Comparison of ENCODE assay signal across 15 cellular contexts in genomic region chr22:45644714-45645113, GRCh38. TPM values are rescaled to one million over a fixed set of nuclear protein-coding genes. Genes with fewer than 3 reads are reported as not detected.
A peak's percentile ranks its signal among the peaks of the same experiment; 100 is the strongest.
DNase-seq lines count a peak whose midpoint lies in the region; ATAC-seq and TF ChIP-seq lines count a peak whose summit lies in the region.
"Had no signal": no experiment of that assay in that cellular context is flagged by ENCODE, and none has a peak within 500 bp of the region (broad histone marks: within the 10 kb centered on the region; RNA-seq: fewer than 3 reads in every experiment).

No MANE protein-coding gene starts in this region.

- H3K27ac ChIP-seq in BLaER1 (no peak overlapping the region), OCI-LY1 (ENCODE audit: low read depth, low read length, poor library complexity, severe bottlenecking) (no peak overlapping the region), right atrium auricular region (no peak overlapping the region)
- H3K27ac ChIP-seq: KMS-11 had no signal

- no peaks in the 10 kb centered on the region for H3F3A ChIP-seq in OCI-LY1 (ENCODE audit: insufficient read depth, low read length)

- H3K27me3 ChIP-seq in BLaER1 (no peaks in the 10 kb centered on the region), OCI-LY1 (ENCODE audit: insufficient read depth, low read length) (no peaks in the 10 kb centered on the region), right atrium auricular region (no peaks in the 10 kb centered on the region)

- no peak for DNase-seq in endothelial cell (ENCODE audit: low spot score)
- no peak for DNase-seq in stimulated activated effector memory CD8-positive, alpha-beta T cell treated with anti-CD3 and anti-CD28 coated beads, Interleukin-12 subunit alpha, Interleukin-12 subunit beta, amount 100 ng/mL, for 72 hours (ENCODE audit: low spot score in 2 of 2)
- no peak for DNase-seq in right atrium auricular region (ENCODE audit: low spot score)
- DNase-seq in pons (ENCODE audit: low spot score): no peak
- DNase-seq in NCI-H2081 (lab: John Stamatoyannopoulos, UW): no peak
- DNase-seq: CD8-positive, alpha-beta memory T cell; DMS79; MV-4-11; NCI-H1417; NCI-H187; NCI-H226; NCI-H524 treated with DMSO at 0.1 percent for 48 hours had no signal

- H3K4me2 ChIP-seq in BLaER1 (peak overlapping the region; percentile 91), OCI-LY1 (ENCODE audit: low read length) (peak overlapping the region; percentile 90)

- no peaks in the 10 kb centered on the region for H3K4me1 Mint-ChIP-seq in endothelial cell (ENCODE audit: unreplicated experiment)
- H3K4me1 Mint-ChIP-seq in stimulated activated effector memory CD8-positive, alpha-beta T cell treated with anti-CD3 and anti-CD28 coated beads, Interleukin-12 subunit alpha, Interleukin-12 subunit beta, amount 100 ng/mL, for 72 hours: peaks cover 54% of the 10 kb centered on the region

- H3K36me3 ChIP-seq in BLaER1 (no peaks in the 10 kb centered on the region), OCI-LY1 (ENCODE audit: insufficient read depth, low read length) (peaks cover 4% of the 10 kb centered on the region; the same call in 1 of the 2 replicates), right atrium auricular region (no peaks in the 10 kb centered on the region)

- H3K36me3 Mint-ChIP-seq in endothelial cell (ENCODE audit: low read depth, unreplicated experiment): no peaks in the 10 kb centered on the region
- H3K36me3 Mint-ChIP-seq in stimulated activated effector memory CD8-positive, alpha-beta T cell treated with anti-CD3 and anti-CD28 coated beads, Interleukin-12 subunit alpha, Interleukin-12 subunit beta, amount 100 ng/mL, for 72 hours: peaks cover 3% of the 10 kb centered on the region
- H3K36me3 Mint-ChIP-seq: CD8-positive, alpha-beta memory T cell had no signal

- TF ChIP-seq CTCF in OCI-LY1 (IDR thresholded peaks at IDR 0.05; ENCODE audit: low read length): no peak
- no peak for TF ChIP-seq CTCF in endothelial cell (IDR thresholded peaks at IDR 0.05; ENCODE audit: unreplicated experiment)
- no peak for TF ChIP-seq CTCF in right atrium auricular region (IDR thresholded peaks at IDR 0.05)

- no peaks in the 10 kb centered on the region for H4K20me1 ChIP-seq in BLaER1
- H4K20me1 ChIP-seq in OCI-LY1 (ENCODE audit: insufficient read depth, low read length): no peaks in the 10 kb centered on the region

- no peaks in the 10 kb centered on the region for H3K9me3 Mint-ChIP-seq in endothelial cell (ENCODE audit: unreplicated experiment)
- H3K9me3 Mint-ChIP-seq in stimulated activated effector memory CD8-positive, alpha-beta T cell treated with anti-CD3 and anti-CD28 coated beads, Interleukin-12 subunit alpha, Interleukin-12 subunit beta, amount 100 ng/mL, for 72 hours: no peaks in the 10 kb centered on the region
- H3K9me3 Mint-ChIP-seq: CD8-positive, alpha-beta memory T cell had no signal

- no peaks in the 10 kb centered on the region for H3K9me2 ChIP-seq in OCI-LY1 (ENCODE audit: low read depth, low read length)

- H3K27me3 Mint-ChIP-seq in endothelial cell (ENCODE audit: unreplicated experiment): peaks cover 6% of the 10 kb centered on the region

- H3K4me1 ChIP-seq in BLaER1 (peaks cover 70% of the 10 kb centered on the region), OCI-LY1 (ENCODE audit: insufficient read depth, low read length, severe bottlenecking) (peaks cover 41% of the 10 kb centered on the region), right atrium auricular region (peaks cover 0 to 8% of the 10 kb centered on the region in 2 donors)

- no peak overlapping the region for H2AFZ ChIP-seq in OCI-LY1 (ENCODE audit: low read length)

- peak overlapping the region; percentile 18 for H3K4me3 Mint-ChIP-seq in endothelial cell (ENCODE audit: unreplicated experiment)
- peak overlapping the region; percentile 39 for H3K4me3 Mint-ChIP-seq in stimulated activated effector memory CD8-positive, alpha-beta T cell treated with anti-CD3 and anti-CD28 coated beads, Interleukin-12 subunit alpha, Interleukin-12 subunit beta, amount 100 ng/mL, for 72 hours

- H3K4me3 ChIP-seq in BLaER1: no peak overlapping the region
- peak overlapping the region; percentile 59 for H3K4me3 ChIP-seq in OCI-LY1 (ENCODE audit: low read depth, low read length, poor library complexity, severe bottlenecking)
- no peak overlapping the region for H3K4me3 ChIP-seq in right atrium auricular region

- H3K9me3 ChIP-seq in BLaER1 (no peaks in the 10 kb centered on the region), OCI-LY1 (ENCODE audit: low read length) (no peaks in the 10 kb centered on the region), right atrium auricular region (no peaks in the 10 kb centered on the region)

- no peaks in the 10 kb centered on the region for H3K79me2 ChIP-seq in OCI-LY1 (ENCODE audit: insufficient read depth, low read length)

- H3K27ac Mint-ChIP-seq in endothelial cell (ENCODE audit: unreplicated experiment): peak overlapping the region; percentile 26
- no peak overlapping the region for H3K27ac Mint-ChIP-seq in stimulated activated effector memory CD8-positive, alpha-beta T cell treated with anti-CD3 and anti-CD28 coated beads, Interleukin-12 subunit alpha, Interleukin-12 subunit beta, amount 100 ng/mL, for 72 hours

- no peak for ATAC-seq in stimulated activated effector memory CD8-positive, alpha-beta T cell treated with anti-CD3 and anti-CD28 coated beads, Interleukin-12 subunit alpha, Interleukin-12 subunit beta, amount 100 ng/mL, for 72 hours

- no peak overlapping the region for H3K9ac ChIP-seq in BLaER1
- H3K9ac ChIP-seq in OCI-LY1 (ENCODE audit: low read length): peak overlapping the region; percentile 80; the same call in 1 of the 2 replicates
- H3K9ac ChIP-seq: KMS-11 had no signal

RNA-seq across cellular contexts. Expression of gene ATXN10, which starts 26.9 kb away (rescaled TPM):
- total RNA-seq in endothelial cell (ENCODE audit: unreplicated experiment) (152 TPM), right atrium auricular region (10 to 100 TPM; 85.3 to 88.5 TPM)
